ENCODE assay signal across 26 cellular contexts in genomic region chr10:72832701-72833100, GRCh38.
A peak's percentile ranks its signal among the peaks of the same experiment; 100 is the strongest.
DNase-seq lines count a peak whose midpoint lies in the region; ATAC-seq and TF ChIP-seq lines count a peak whose summit lies in the region.
"Had no signal": no experiment of that assay in that cellular context is flagged by ENCODE, and none has a peak within 500 bp of the region (broad histone marks: within the 10 kb centered on the region; RNA-seq: fewer than 3 reads in every experiment).

No MANE protein-coding gene starts in this region.

- H3K27me3 ChIP-seq in PC-9 (ENCODE audit: insufficient read depth, low read depth) (no peaks in the 10 kb centered on the region), fibroblast of lung (ENCODE audit: control insufficient read depth, insufficient read depth, low read length) (no peaks in the 10 kb centered on the region), osteoblast (ENCODE audit: insufficient read depth, low read length) (no peaks in the 10 kb centered on the region)
- H3K27me3 ChIP-seq: brain microvascular endothelial cell, hepatocyte had no signal

- no peaks in the 10 kb centered on the region for H3K27me3 Mint-ChIP-seq in activated T-cell treated with anti-CD3 and anti-CD28 coated beads, Interleukin-2, amount 50 U/mL, for 4 hours (ENCODE audit: low read depth)
- H3K27me3 Mint-ChIP-seq: activated naive CD8-positive, alpha-beta T cell treated with anti-CD3 and anti-CD28 coated beads, Interleukin-2, amount 10 ng/mL, durations not matched to agents 7 days and 5 days; activated T-helper 17 cell treated with anti-CD3 and anti-CD28 coated beads, Interleukin-2, amount 50 U/mL, for 72 hours had no signal

- no peaks in the 10 kb centered on the region for H3K4me1 Mint-ChIP-seq in activated T-cell treated with anti-CD3 and anti-CD28 coated beads, Interleukin-2, amount 50 U/mL, for 4 hours (ENCODE audit: low read depth)
- H3K4me1 Mint-ChIP-seq: activated naive CD8-positive, alpha-beta T cell treated with anti-CD3 and anti-CD28 coated beads, Interleukin-2, amount 10 ng/mL, durations not matched to agents 7 days and 5 days; activated T-helper 17 cell treated with anti-CD3 and anti-CD28 coated beads, Interleukin-2, amount 50 U/mL, for 72 hours had no signal

- no peak for ATAC-seq in activated T-cell treated with anti-CD3 and anti-CD28 coated beads, Interleukin-2, amount 50 U/mL, for 4 hours
- ATAC-seq in GM19328 (IDR thresholded peaks at IDR 0.05; ENCODE audit: unreplicated experiment) = no peak
- ATAC-seq: activated T-helper 17 cell treated with anti-CD3 and anti-CD28 coated beads, Interleukin-2, amount 50 U/mL, for 72 hours; HCT116 had no signal

- H3K4me2 ChIP-seq in PC-9 = no peak overlapping the region
- peak overlapping the region; percentile 72 for H3K4me2 ChIP-seq in fibroblast of lung (ENCODE audit: extremely low read depth, insufficient read depth, low read length)
- H3K4me2 ChIP-seq in osteoblast (ENCODE audit: insufficient read depth, low read length) = peak overlapping the region; percentile 66
- H3K4me2 ChIP-seq: SK-N-SH had no signal

- H3K4me1 ChIP-seq in PC-9 (replicated peaks; ENCODE audit: insufficient read depth) (0 out of 2 replicates have a peak, but pooled peaks cover 10% of the 10 kb centered on the region), fibroblast of lung (ENCODE audit: control insufficient read depth, extremely low read depth, insufficient read depth, low read length) (peaks cover 10% of the 10 kb centered on the region), osteoblast (ENCODE audit: insufficient read depth, low read length) (peaks cover 21% of the 10 kb centered on the region)

- no peak overlapping the region for H3K4me3 Mint-ChIP-seq in activated T-cell treated with anti-CD3 and anti-CD28 coated beads, Interleukin-2, amount 50 U/mL, for 4 hours
- H3K4me3 Mint-ChIP-seq: activated naive CD8-positive, alpha-beta T cell treated with anti-CD3 and anti-CD28 coated beads, Interleukin-2, amount 10 ng/mL, durations not matched to agents 7 days and 5 days; activated T-helper 17 cell treated with anti-CD3 and anti-CD28 coated beads, Interleukin-2, amount 50 U/mL, for 72 hours had no signal

- H3K79me2 ChIP-seq in PC-9 (ENCODE audit: low read depth) = 0 out of 2 replicates have a peak, but pooled peaks cover 5% of the 10 kb centered on the region
- no peaks in the 10 kb centered on the region for H3K79me2 ChIP-seq in fibroblast of lung (ENCODE audit: control insufficient read depth, insufficient read depth, low read length)
- H3K79me2 ChIP-seq in osteoblast (ENCODE audit: insufficient read depth, low read length) = peaks cover 11% of the 10 kb centered on the region

- peaks cover 15% of the 10 kb centered on the region; the same call in 1 of the 2 replicates for H3F3A ChIP-seq in PC-9 (ENCODE audit: insufficient read depth, low read depth)

- CTCF ChIA-PET in PC-9 (lab: Charles Lee) = interaction anchor here (0.6 kb wide), 1 partner anchor 87 kb away, joined by 5 read pairs; no protein-coding TSS in a partner anchor

- POLR2A ChIA-PET in PC-9 (lab: Charles Lee; ENCODE audit: unreplicated experiment) = interaction anchor here (0.5 kb wide), 2 partner anchors 14 to 69 kb away, joined by 4 to 6 read pairs; no protein-coding TSS in a partner anchor

- H3K4me3 ChIP-seq in PC-9 = no peak overlapping the region
- H3K4me3 ChIP-seq in fibroblast of lung (replicated peaks in 1 of 4; ENCODE audit: control extremely low read depth in 1 of 4, insufficient read depth in 1 of 4, low read depth in 3 of 4, low read length in 4 of 4) = no peak overlapping the region
- H3K4me3 ChIP-seq in osteoblast (ENCODE audit: insufficient read depth, low read length) = no peak overlapping the region
- H3K4me3 ChIP-seq: hepatocyte had no signal

- peaks cover 3% of the 10 kb centered on the region for H3K36me3 Mint-ChIP-seq in activated T-cell treated with anti-CD3 and anti-CD28 coated beads, Interleukin-2, amount 50 U/mL, for 4 hours (ENCODE audit: insufficient read depth)
- H3K36me3 Mint-ChIP-seq: activated naive CD8-positive, alpha-beta T cell treated with anti-CD3 and anti-CD28 coated beads, Interleukin-2, amount 10 ng/mL, durations not matched to agents 7 days and 5 days had no signal

- BruUV-seq in PC-9 (replicated peaks; lab: Mats Ljungman, UMichigan) = no TSS peak

- H3K9me3 Mint-ChIP-seq in activated T-cell treated with anti-CD3 and anti-CD28 coated beads, Interleukin-2, amount 50 U/mL, for 4 hours = no peaks in the 10 kb centered on the region
- H3K9me3 Mint-ChIP-seq: activated naive CD8-positive, alpha-beta T cell treated with anti-CD3 and anti-CD28 coated beads, Interleukin-2, amount 10 ng/mL, durations not matched to agents 7 days and 5 days; activated T-helper 17 cell treated with anti-CD3 and anti-CD28 coated beads, Interleukin-2, amount 50 U/mL, for 72 hours had no signal

- H4K20me1 ChIP-seq in PC-9 (ENCODE audit: insufficient read depth) = no peaks in the 10 kb centered on the region
- no peaks in the 10 kb centered on the region for H4K20me1 ChIP-seq in fibroblast of lung (ENCODE audit: control insufficient read depth, extremely low read depth, insufficient read depth, low read length)
- no peaks in the 10 kb centered on the region for H4K20me1 ChIP-seq in osteoblast (ENCODE audit: insufficient read depth, low read length)

- H2AFZ ChIP-seq in PC-9 (no peak overlapping the region), fibroblast of lung (ENCODE audit: low read length) (no peak overlapping the region), osteoblast (ENCODE audit: low read length) (no peak overlapping the region)
- H2AFZ ChIP-seq: hepatocyte had no signal

- intact Hi-C loops in PC-9 (cut with micrococcal nuclease; ENCODE audit: unreplicated experiment) = loop anchor here (5.0 kb wide), 3 partner anchors 50 to 455 kb away; no protein-coding TSS in a partner anchor

- H3K27ac ChIP-seq in PC-9 (peak overlapping the region; percentile 22; the same call in 1 of the 2 replicates), fibroblast of lung (ENCODE audit: insufficient read depth, low read length) (no peak overlapping the region), osteoblast (ENCODE audit: low read depth, low read length) (peak overlapping the region; percentile 12)
- H3K27ac ChIP-seq: brain microvascular endothelial cell, hepatocyte, RWPE1, VCaP had no signal

- no peaks in the 10 kb centered on the region for H3K9me3 ChIP-seq in PC-9 (ENCODE audit: insufficient read depth, low read depth)
- H3K9me3 ChIP-seq in fibroblast of lung (ENCODE audit: control insufficient read depth, insufficient read depth, low read depth, low read length) = no peaks in the 10 kb centered on the region
- no peaks in the 10 kb centered on the region for H3K9me3 ChIP-seq in osteoblast (ENCODE audit: low read depth, low read length)
- H3K9me3 ChIP-seq: SK-N-SH had no signal

- no peak for TF ChIP-seq CTCF in PC-9 (conservative IDR thresholded peaks at IDR 0.05)
- TF ChIP-seq CTCF in fibroblast of lung (conservative IDR thresholded peaks at IDR 0.05 in 1 of 2, IDR thresholded peaks at IDR 0.05 in 1 of 2; ENCODE audit: low read depth in 1 of 2, low read length in 2 of 2) = no peak
- TF ChIP-seq CTCF in osteoblast (IDR thresholded peaks at IDR 0.05; ENCODE audit: extremely low read depth, low read depth, low read length) = no peak

- DNase-seq in EH (ENCODE audit: low read depth) (peak; percentile 7), PC-9 (no peak), fibroblast of lung (ENCODE audit: low read depth in 2 of 2) (peak in 1 of 2 donors; percentile 44), osteoblast (ENCODE audit: insufficient read length, low spot score, missing footprints) (no peak), GDM1 (lab: John Stamatoyannopoulos, UW) (no peak), HuH-7.5 (ENCODE audit: low spot score) (no peak)
- DNase-seq in activated T-cell treated with anti-CD3 and anti-CD28 coated beads, Interleukin-2, amount 50 U/mL, for 4 hours = no peak
- DNase-seq: ACHN; activated CD4-positive, alpha-beta T cell treated with anti-CD3 and anti-CD28 coated beads, Interleukin-2, amount 50 U/mL, for 1 hour; activated naive CD8-positive, alpha-beta T cell treated with anti-CD3 and anti-CD28 coated beads, Interleukin-2, amount 10 ng/mL, durations not matched to agents 7 days and 5 days; Calu3; foreskin melanocyte; islet precursor cell; KG1; NCI-H1694 treated with DMSO at 0.1 percent for 48 hours; NCI-H2171 treated with DMSO at 0.1 percent for 48 hours; NCI-H526; occipital lobe; SK-N-SH had no signal

- H3K9me2 ChIP-seq in PC-9 (ENCODE audit: insufficient read depth) = no peaks in the 10 kb centered on the region

- no peak overlapping the region for H3K9ac ChIP-seq in fibroblast of lung (ENCODE audit: insufficient read depth, low read length)
- H3K9ac ChIP-seq: SK-N-SH had no signal

- H3K36me3 ChIP-seq in PC-9 (ENCODE audit: low read depth) = peaks cover 5% of the 10 kb centered on the region; the same call in 1 of the 2 replicates
- H3K36me3 ChIP-seq in fibroblast of lung (ENCODE audit: control insufficient read depth, insufficient read depth, low read length) = no peaks in the 10 kb centered on the region
- no peaks in the 10 kb centered on the region for H3K36me3 ChIP-seq in osteoblast (ENCODE audit: insufficient read depth, low read length)
- H3K36me3 ChIP-seq: brain microvascular endothelial cell had no signal
